ENCODE assay signal across 8 cellular contexts in the genomic region with DNA sequence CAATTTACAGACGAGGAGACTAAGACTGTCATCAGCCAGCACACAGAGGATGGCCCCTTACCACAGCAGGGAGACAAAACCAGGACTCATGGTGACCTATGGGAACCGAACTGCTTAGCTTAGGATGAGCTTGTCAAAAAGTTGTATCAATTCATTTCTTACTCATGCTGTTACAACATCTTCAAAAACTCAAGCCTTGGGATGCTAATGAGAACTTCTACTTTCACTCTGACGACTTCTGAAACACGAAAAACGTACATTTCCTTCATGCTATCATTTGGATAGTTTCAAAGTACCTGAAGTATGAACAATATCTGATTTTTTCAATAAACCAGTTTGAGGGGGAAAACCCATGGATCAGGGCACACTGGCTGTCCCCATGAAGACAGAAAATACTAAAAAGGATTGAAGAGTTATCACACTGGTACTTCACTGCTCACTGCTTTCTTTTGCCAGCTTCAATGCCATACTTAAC. TPM values are rescaled to one million over a fixed set of nuclear protein-coding genes. Genes with fewer than 3 reads are reported as not detected.
DNase-seq lines count a peak whose midpoint lies in the region; ATAC-seq and TF ChIP-seq lines count a peak whose summit lies in the region.

No MANE protein-coding gene starts in this region.

- peaks cover 17% of the 10 kb centered on the region for H3K9me3 Mint-ChIP-seq in WTC11

- TF ChIP-seq CTCF in WTC11 (IDR thresholded peaks at IDR 0.05), result no peak

- H3K36me3 Mint-ChIP-seq in WTC11, result peaks cover 20% of the 10 kb centered on the region

- CTCF ChIA-PET in WTC11 (lab: Charles Lee), result no interaction called here

- POLR2A ChIA-PET in WTC11 (lab: Charles Lee), result no interaction called here

- ATAC-seq in GM19351 (IDR thresholded peaks at IDR 0.05; ENCODE audit: unreplicated experiment) (peak; percentile 61), HG03095 (IDR thresholded peaks at IDR 0.05; ENCODE audit: unreplicated experiment) (peak; percentile 66), WTC11 (no peak)

- intact Hi-C loops in posterior vena cava (cut with DNase I), result no loop called here

- peaks cover 3% of the 10 kb centered on the region; the same call in 1 of the 2 replicates for H3K27me3 Mint-ChIP-seq in WTC11 (ENCODE audit: low read depth)

- H3K4me1 Mint-ChIP-seq in WTC11, result peaks cover 48% of the 10 kb centered on the region

- H3K27ac Mint-ChIP-seq in WTC11, result 0 out of 2 replicates have a peak overlapping the region, but pooled peaks have one; percentile 46

- no peak overlapping the region for H3K4me3 Mint-ChIP-seq in WTC11

- peak; percentile 85 for DNase-seq in CD1c-positive myeloid dendritic cell (ENCODE audit: extremely low spot score)
- DNase-seq in WTC11 (ENCODE audit: low spot score), result no peak
- no peak for DNase-seq in posterior vena cava (ENCODE audit: low spot score)
- no peak for DNase-seq in amygdala (lab: John Stamatoyannopoulos, UW)
- no peak for DNase-seq in DMS53 (lab: John Stamatoyannopoulos, UW)
- DNase-seq in NCI-H1694 treated with DMSO at 0.1 percent for 48 hours (lab: John Stamatoyannopoulos, UW), result no peak

TF ChIP-seq in WTC11, 78 proteins besides CTCF, POLR2A, EP300 and RAD21:
- TF ChIP-seq, protein P1, sequence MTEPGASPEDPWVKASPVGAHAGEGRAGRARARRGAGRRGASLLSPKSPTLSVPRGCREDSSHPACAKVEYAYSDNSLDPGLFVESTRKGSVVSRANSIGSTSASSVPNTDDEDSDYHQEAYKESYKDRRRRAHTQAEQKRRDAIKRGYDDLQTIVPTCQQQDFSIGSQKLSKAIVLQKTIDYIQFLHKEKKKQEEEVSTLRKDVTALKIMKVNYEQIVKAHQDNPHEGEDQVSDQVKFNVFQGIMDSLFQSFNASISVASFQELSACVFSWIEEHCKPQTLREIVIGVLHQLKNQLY (CRISPR knock-in tag; IDR thresholded peaks at IDR 0.05), result no peak
- TF ChIP-seq ZNF423 (CRISPR knock-in tag; IDR thresholded peaks at IDR 0.05) (no peak), ATF1 (CRISPR knock-in tag; IDR thresholded peaks at IDR 0.05) (no peak), ZNF219 (CRISPR knock-in tag; IDR thresholded peaks at IDR 0.05; ENCODE audit: borderline replicate concordance) (no peak), GTF2I (CRISPR knock-in tag; conservative IDR thresholded peaks at IDR 0.05) (no peak), JUN (CRISPR knock-in tag; IDR thresholded peaks at IDR 0.05) (no peak), MXD4 (CRISPR knock-in tag; IDR thresholded peaks at IDR 0.05; ENCODE audit: borderline replicate concordance) (no peak), KAT7 (CRISPR knock-in tag; IDR thresholded peaks at IDR 0.05; ENCODE audit: borderline replicate concordance) (no peak), NFYB (CRISPR knock-in tag; conservative IDR thresholded peaks at IDR 0.05; ENCODE audit: low read depth) (no peak), CBFB (CRISPR knock-in tag; IDR thresholded peaks at IDR 0.05; ENCODE audit: low read depth) (no peak), IRF2 (CRISPR knock-in tag; IDR thresholded peaks at IDR 0.05; ENCODE audit: borderline replicate concordance, low read depth) (no peak), FOXP1 (CRISPR knock-in tag; IDR thresholded peaks at IDR 0.05; ENCODE audit: borderline replicate concordance) (no peak), ZNF121 (CRISPR knock-in tag; IDR thresholded peaks at IDR 0.05) (no peak), ESRRA (CRISPR knock-in tag; IDR thresholded peaks at IDR 0.05; ENCODE audit: borderline replicate concordance) (no peak), TCF7 (CRISPR knock-in tag; IDR thresholded peaks at IDR 0.05; ENCODE audit: low read depth) (no peak), RELA (CRISPR knock-in tag; IDR thresholded peaks at IDR 0.05; ENCODE audit: borderline replicate concordance) (no peak)
- TF ChIP-seq, protein P2, sequence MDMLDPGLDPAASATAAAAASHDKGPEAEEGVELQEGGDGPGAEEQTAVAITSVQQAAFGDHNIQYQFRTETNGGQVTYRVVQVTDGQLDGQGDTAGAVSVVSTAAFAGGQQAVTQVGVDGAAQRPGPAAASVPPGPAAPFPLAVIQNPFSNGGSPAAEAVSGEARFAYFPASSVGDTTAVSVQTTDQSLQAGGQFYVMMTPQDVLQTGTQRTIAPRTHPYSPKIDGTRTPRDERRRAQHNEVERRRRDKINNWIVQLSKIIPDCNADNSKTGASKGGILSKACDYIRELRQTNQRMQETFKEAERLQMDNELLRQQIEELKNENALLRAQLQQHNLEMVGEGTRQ (CRISPR knock-in tag; IDR thresholded peaks at IDR 0.05), result no peak
- TF ChIP-seq, protein P3, sequence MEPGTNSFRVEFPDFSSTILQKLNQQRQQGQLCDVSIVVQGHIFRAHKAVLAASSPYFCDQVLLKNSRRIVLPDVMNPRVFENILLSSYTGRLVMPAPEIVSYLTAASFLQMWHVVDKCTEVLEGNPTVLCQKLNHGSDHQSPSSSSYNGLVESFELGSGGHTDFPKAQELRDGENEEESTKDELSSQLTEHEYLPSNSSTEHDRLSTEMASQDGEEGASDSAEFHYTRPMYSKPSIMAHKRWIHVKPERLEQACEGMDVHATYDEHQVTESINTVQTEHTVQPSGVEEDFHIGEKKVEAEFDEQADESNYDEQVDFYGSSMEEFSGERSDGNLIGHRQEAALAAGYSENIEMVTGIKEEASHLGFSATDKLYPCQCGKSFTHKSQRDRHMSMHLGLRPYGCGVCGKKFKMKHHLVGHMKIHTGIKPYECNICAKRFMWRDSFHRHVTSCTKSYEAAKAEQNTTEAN (CRISPR knock-in tag; IDR thresholded peaks at IDR 0.05), result no peak
- TF ChIP-seq, protein P4, sequence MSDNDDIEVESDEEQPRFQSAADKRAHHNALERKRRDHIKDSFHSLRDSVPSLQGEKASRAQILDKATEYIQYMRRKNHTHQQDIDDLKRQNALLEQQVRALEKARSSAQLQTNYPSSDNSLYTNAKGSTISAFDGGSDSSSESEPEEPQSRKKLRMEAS (CRISPR knock-in tag; IDR thresholded peaks at IDR 0.05), result no peak
TF ChIP-seq in WTC11: peak in this region for 0.

RNA-seq across cellular contexts. Expression of a gene that starts 31.9 kb away (rescaled TPM):
- total RNA-seq in WTC11 (2021) (8.6 to 11.5 TPM (median 9.1 TPM) in 3 replicates), posterior vena cava (10 to 100 TPM; 28.4 to 30.8 TPM)
